Comparison of ENCODE assay signal across 13 cellular contexts in genomic region chr12:38149395-38150073, GRCh38.
A peak's percentile ranks its signal among the peaks of the same experiment; 100 is the strongest.
DNase-seq lines count a peak whose midpoint lies in the region; ATAC-seq and TF ChIP-seq lines count a peak whose summit lies in the region.
"Had no signal": no experiment of that assay in that cellular context is flagged by ENCODE, and none has a peak within 500 bp of the region (broad histone marks: within the 10 kb centered on the region; RNA-seq: fewer than 3 reads in every experiment).

No MANE protein-coding gene starts in this region.

- no peaks in the 10 kb centered on the region for H3K4me1 Mint-ChIP-seq in H9
- H3K4me1 Mint-ChIP-seq: activated B cell treated with CpG ODN at 0.5 μM for 24 hours had no signal

- H3K4me3 Mint-ChIP-seq in H9 = no peak overlapping the region
- H3K4me3 Mint-ChIP-seq: activated B cell treated with CpG ODN at 0.5 μM for 24 hours had no signal

- H3K23me2 ChIP-seq in H9 (ENCODE audit: insufficient read length, low read depth, low read length, poor library complexity, severe bottlenecking) = peaks cover 4% of the 10 kb centered on the region

- H4K20me1 ChIP-seq in H9 (ENCODE audit: control insufficient read depth, insufficient read depth, insufficient read length) = no peaks in the 10 kb centered on the region

- H3K4me1 ChIP-seq in esophagus muscularis mucosa (no peaks in the 10 kb centered on the region), H9 (ENCODE audit: insufficient read depth, low read length) (no peaks in the 10 kb centered on the region), gastroesophageal sphincter (no peaks in the 10 kb centered on the region)
- H3K4me1 ChIP-seq: transverse colon had no signal

- TF ChIP-seq POLR2A in esophagus muscularis mucosa (IDR thresholded peaks at IDR 0.05; ENCODE audit: low read depth) (no peak), gastroesophageal sphincter (IDR thresholded peaks at IDR 0.05) (no peak)

- no peak overlapping the region for H3K4ac ChIP-seq in H9 (ENCODE audit: low read depth, low read length)

- peaks cover 9% of the 10 kb centered on the region for H3K27me3 Mint-ChIP-seq in H9 (ENCODE audit: low read depth)
- H3K27me3 Mint-ChIP-seq: activated B cell treated with CpG ODN at 0.5 μM for 24 hours had no signal

- H2BK15ac ChIP-seq in H9 (ENCODE audit: low read depth, low read length) = no peak overlapping the region

- H3K79me1 ChIP-seq in H9 (ENCODE audit: insufficient read depth, low read depth, low read length, poor library complexity, severe bottlenecking) = no peaks in the 10 kb centered on the region

- H2AK5ac ChIP-seq in H9 (ENCODE audit: insufficient read length, low read length) = no peak overlapping the region

- H3K9ac ChIP-seq in H9 (ENCODE audit: extremely low read depth, insufficient read length, low read length) = no peak overlapping the region

- intact Hi-C loops in esophagus muscularis mucosa (cut with DNase I) = no loop called here

- H3K36me3 ChIP-seq in esophagus muscularis mucosa (no peaks in the 10 kb centered on the region), gastroesophageal sphincter (no peaks in the 10 kb centered on the region)
- H3K36me3 ChIP-seq: transverse colon had no signal

- H3K27ac Mint-ChIP-seq in H9 = no peak overlapping the region
- H3K27ac Mint-ChIP-seq: activated B cell treated with CpG ODN at 0.5 μM for 24 hours had no signal

- H4K5ac ChIP-seq in H9 (ENCODE audit: insufficient read length, low read depth, low read length) = no peak overlapping the region

- H2BK5ac ChIP-seq in H9 (ENCODE audit: insufficient read length, low read length) = no peak overlapping the region

- H3K27me3 ChIP-seq in esophagus muscularis mucosa (peaks cover 0 to 8% (median 0%) of the 10 kb centered on the region in 4 donors), H9 (ENCODE audit: insufficient read depth, low read length) (no peaks in the 10 kb centered on the region), gastroesophageal sphincter (peaks cover 14% of the 10 kb centered on the region)
- H3K27me3 ChIP-seq: transverse colon had no signal

- ATAC-seq in gastroesophageal sphincter = no peak

- no peak overlapping the region for H4K91ac ChIP-seq in H9 (ENCODE audit: insufficient read length, low read depth, low read length)

- no peak overlapping the region for H3K18ac ChIP-seq in H9 (ENCODE audit: insufficient read length, low read depth, low read length)

- WGBS in esophagus muscularis mucosa = 85% methylated on average over 8 of the region's 14 CpGs
- no CpG with 5 or more reads among the region's 14 CpGs for WGBS in H9 (ENCODE audit: extremely low coverage, insufficient read length, low lambda C conversion rate)
- 90% methylated on average over 2 of the region's 14 CpGs; no CpG with 5 or more reads in 1 of the 2 donors for WGBS in gastroesophageal sphincter (ENCODE audit: low coverage in 1 of 2), 2 donors

- DNase-seq in A172 (ENCODE audit: low spot score) (peak; percentile 88), GOT3 (lab: John Stamatoyannopoulos, UW) (peak; percentile 42), RWPE1 (ENCODE audit: low spot score) (peak; percentile 49), esophagus muscularis mucosa (ENCODE audit: extremely low spot score) (peak; percentile 37), H9 (no peak), amygdala (lab: John Stamatoyannopoulos, UW) (no peak)
- no peak for DNase-seq in stimulated activated CD4-positive, alpha-beta T cell treated with anti-CD3 and anti-CD28 coated beads, Interleukin-4, amount 100 ng/mL, for 4 hours
- DNase-seq: activated B cell treated with CpG ODN at 0.5 μM for 24 hours; GF-D8; NCI-H1694 treated with DMSO at 0.1 percent for 48 hours; stimulated activated CD4-positive, alpha-beta T cell treated with anti-CD3 and anti-CD28 coated beads, Interleukin-4, amount 100 ng/mL, for 24 hours; transverse colon had no signal

- no peak overlapping the region for H3T11ph ChIP-seq in H9 (ENCODE audit: low read length)

- no peaks in the 10 kb centered on the region for H3K79me2 ChIP-seq in H9 (ENCODE audit: insufficient read depth, low read length)

- H3K4me2 ChIP-seq in H9 (ENCODE audit: insufficient read depth, insufficient read length, low read length) = no peak overlapping the region

- H2BK120ac ChIP-seq in H9 (ENCODE audit: low read depth, low read length, poor library complexity, severe bottlenecking) = no peak overlapping the region

- peaks cover 0 to 13% (median 7%) of the 10 kb centered on the region in 4 donors for H3K9me3 ChIP-seq in esophagus muscularis mucosa
- peaks cover 99% of the 10 kb centered on the region for H3K9me3 ChIP-seq in H9 (ENCODE audit: control insufficient read depth, low read depth, low read length)
- peaks cover 0 to 19% (median 0%) of the 10 kb centered on the region in 3 donors for H3K9me3 ChIP-seq in gastroesophageal sphincter

- peaks cover 16 to 40% (median 38%) of the 10 kb centered on the region in 3 experiments for H3K36me3 Mint-ChIP-seq in H9 (ENCODE audit: insufficient read depth in 1 of 3, low read depth in 3 of 3)

- peak overlapping the region; percentile 71 for H3K27ac ChIP-seq in RWPE1
- H3K27ac ChIP-seq in esophagus muscularis mucosa (replicated peaks in 1 of 4) = no peak overlapping the region
- no peak overlapping the region for H3K27ac ChIP-seq in H9 (ENCODE audit: insufficient read length, low read depth, low read length)
- H3K27ac ChIP-seq in gastroesophageal sphincter = no peak overlapping the region
- H3K27ac ChIP-seq: transverse colon had no signal

- no peak overlapping the region for H4K8ac ChIP-seq in H9 (replicated peaks; ENCODE audit: insufficient read length, low read depth, low read length)

- no peak overlapping the region for H2BK20ac ChIP-seq in H9 (ENCODE audit: low read depth, low read length, poor library complexity, severe bottlenecking)

- no peak overlapping the region for H2AFZ ChIP-seq in H9 (ENCODE audit: low read length)

- no peak overlapping the region for H3K56ac ChIP-seq in H9 (ENCODE audit: insufficient read length, low read depth, low read length)

- no peak overlapping the region for H3K14ac ChIP-seq in H9 (ENCODE audit: insufficient read depth, low read length)

- TF ChIP-seq EP300 in esophagus muscularis mucosa (IDR thresholded peaks at IDR 0.05) (no peak), gastroesophageal sphincter (IDR thresholded peaks at IDR 0.05) (no peak)

- TF ChIP-seq CTCF in RWPE1 (conservative IDR thresholded peaks at IDR 0.05; ENCODE audit: low read depth) (no peak), esophagus muscularis mucosa (IDR thresholded peaks at IDR 0.05) (no peak), H9 (conservative IDR thresholded peaks at IDR 0.05) (no peak), gastroesophageal sphincter (IDR thresholded peaks at IDR 0.05) (no peak)

- peaks cover 98 to 99% of the 10 kb centered on the region in 2 experiments for H3K9me3 Mint-ChIP-seq in H9

- CTCF ChIA-PET in RWPE1 (lab: Yijun Ruan, JAX) = interaction anchor here (0.6 kb wide), 1 partner anchor 763 kb away, joined by 3 read pairs; no protein-coding TSS in a partner anchor

- H3K23ac ChIP-seq in H9 (ENCODE audit: insufficient read length, low read depth, low read length) = no peak overlapping the region

- H3K4me3 ChIP-seq in esophagus muscularis mucosa = no peak overlapping the region
- no peak overlapping the region for H3K4me3 ChIP-seq in gastroesophageal sphincter
- H3K4me3 ChIP-seq: transverse colon had no signal

- POLR2A ChIA-PET in RWPE1 (lab: Yijun Ruan, JAX; ENCODE audit: low non-redundant PET) = no interaction called here

- H2BK12ac ChIP-seq in H9 (ENCODE audit: insufficient read length, low read depth, low read length) = no peak overlapping the region

Comparison
In these comparisons a context has a peak if more than half of its experiments do, and no peak if none do; other contexts are left out.
1. DNase-seq: peak in A172 (single experiment), GOT3 (single experiment), RWPE1 (single experiment) and esophagus muscularis mucosa (single experiment); none in H9 (single experiment), stimulated activated CD4-positive, alpha-beta T cell treated with anti-CD3 and anti-CD28 coated beads, Interleukin-4, amount 100 ng/mL, for 4 hours (0 of 2) and amygdala (0 of 56).